ENCODE assay signal across 1 cellular context in genomic region chr4:1761130-1761688, GRCh38.
TF ChIP-seq lines count a peak whose summit lies in the region.

No MANE protein-coding gene starts in this region.

TF ChIP-seq in H1, 55 proteins besides CTCF, POLR2A, EP300 and RAD21:
- no peak for TF ChIP-seq POLR2AphosphoS5 (IDR thresholded peaks at IDR 0.05; ENCODE audit: low read depth, low read length)
- TF ChIP-seq YY1 (IDR thresholded peaks at IDR 0.05; ENCODE audit: low read depth, low read length): no peak
- TF ChIP-seq NRF1 (IDR thresholded peaks at IDR 0.05; ENCODE audit: low read depth, low read length): no peak
- no peak for TF ChIP-seq SP4 (IDR thresholded peaks at IDR 0.05; ENCODE audit: low read length)
- no peak for TF ChIP-seq EGR1 (IDR thresholded peaks at IDR 0.05; ENCODE audit: borderline replicate concordance, low read depth, low read length)
TF ChIP-seq in H1: peak in this region for 0.
